Comparison of ENCODE assay signal across 1 cellular context in genomic region chr17:39633570-39634183, GRCh38.
TF ChIP-seq lines count a peak whose summit lies in the region.

No MANE protein-coding gene starts in this region.

TF ChIP-seq in HEK293, 187 proteins besides CTCF, POLR2A, EP300 and RAD21 (continued from another document):
- TF ChIP-seq ZNF639 (tag by site-specific recombination; IDR thresholded peaks at IDR 0.05) (no peak), KLF10 (tag by site-specific recombination; IDR thresholded peaks at IDR 0.05) (no peak)
TF ChIP-seq in HEK293: peak in this region for 1.
